In genomic region chrX:150982235-150982785, GRCh38 we compare ENCODE assay signal across 8 cellular contexts. TPM values are rescaled to one million over a fixed set of nuclear protein-coding genes. Genes with fewer than 3 reads are reported as not detected.
DNase-seq lines count a peak whose midpoint lies in the region; ATAC-seq and TF ChIP-seq lines count a peak whose summit lies in the region.

No MANE protein-coding gene starts in this region.

- TF ChIP-seq RAD21 in liver (IDR thresholded peaks at IDR 0.05), result no peak

- 28 to 59% (median 47%) methylated on average over 18 to 20 of the region's 20 CpGs for WGBS in adrenal gland, 4 donors
- WGBS in liver, result 35% methylated on average over 20 of the region's 20 CpGs
- WGBS in urinary bladder, result 31% methylated on average over 20 of the region's 20 CpGs

- H3K9me3 ChIP-seq in cardiac muscle cell (ENCODE audit: low read depth) (no peaks in the 10 kb centered on the region), adrenal gland (replicated peaks in 1 of 3) (no peaks in the 10 kb centered on the region), liver (ENCODE audit: control insufficient read depth in 4 of 4, low read length in 3 of 4) (no peaks in the 10 kb centered on the region)

- TF ChIP-seq CTCF in cardiac muscle cell (IDR thresholded peaks at IDR 0.05; ENCODE audit: low read depth, low read length) (no peak), adrenal gland (IDR thresholded peaks at IDR 0.05) (no peak), liver (IDR thresholded peaks at IDR 0.05; ENCODE audit: low read depth, low read length, missing input control) (no peak), GM10266 (IDR thresholded peaks at IDR 0.05; ENCODE audit: control insufficient read depth, insufficient read depth, low read depth, missing control alignments) (no peak)

- no peak for DNase-seq in cardiac muscle cell (ENCODE audit: low read depth in 1 of 2, low spot score in 1 of 2)
- no peak for DNase-seq in left cardiac atrium
- peak in 4 of 7 donors; percentile 19 to 49 (median 24) for DNase-seq in adrenal gland
- DNase-seq in HK-2 (ENCODE audit: unreplicated experiment), result no peak
- DNase-seq in RKO (ENCODE audit: low spot score), result no peak
- no peak for DNase-seq in GM10266 (ENCODE audit: extremely low spot score)

- H3K27ac ChIP-seq in cardiac muscle cell (no peak overlapping the region), adrenal gland (peak overlapping the region in 1 of 5 donors; percentile 25), liver (ENCODE audit: low read depth in 1 of 2, low read length in 2 of 2) (no peak overlapping the region), urinary bladder (ENCODE audit: low read depth) (no peak overlapping the region)

- no peak for ATAC-seq in left cardiac atrium

- H3K27me3 ChIP-seq in cardiac muscle cell (no peaks in the 10 kb centered on the region), adrenal gland (no peaks in the 10 kb centered on the region), liver (ENCODE audit: control insufficient read depth in 4 of 4, insufficient read depth in 4 of 4, low read length in 3 of 4) (no peaks in the 10 kb centered on the region)

- no peak for TF ChIP-seq POLR2A in adrenal gland (IDR thresholded peaks at IDR 0.05)

- no peak overlapping the region for H3K9ac ChIP-seq in liver (ENCODE audit: low read depth in 1 of 2, low read length in 2 of 2)

- intact Hi-C loops in left cardiac atrium (cut with DNase I), result no loop called here
- intact Hi-C loops in adrenal gland (cut with DNase I), result loop anchor here in 1 of 2 donors (10.0 kb wide), 1 partner anchor 208 kb away; no protein-coding TSS in a partner anchor

- H3K4me1 ChIP-seq in cardiac muscle cell (ENCODE audit: low read depth) (no peaks in the 10 kb centered on the region), adrenal gland (replicated peaks in 1 of 2) (no peaks in the 10 kb centered on the region), liver (ENCODE audit: control insufficient read depth in 4 of 4, insufficient read depth in 4 of 4, low read length in 3 of 4) (peaks cover 0 to 5% (median 0%) of the 10 kb centered on the region in 4 donors), urinary bladder (ENCODE audit: insufficient read depth) (no peaks in the 10 kb centered on the region)

- H3K4me3 ChIP-seq in cardiac muscle cell (peak overlapping the region; percentile 49), adrenal gland (peak overlapping the region in 2 of 4 donors; percentile 16 to 65), liver (ENCODE audit: low read depth in 1 of 3, low read length in 3 of 3) (peak overlapping the region in 2 of 3 donors; percentile 53 to 85), urinary bladder (ENCODE audit: low read depth, low read length) (peak overlapping the region; percentile 80)

- H3K36me3 ChIP-seq in cardiac muscle cell (peaks cover 9% of the 10 kb centered on the region), adrenal gland (replicated peaks in 1 of 2) (no peaks in the 10 kb centered on the region), liver (ENCODE audit: control insufficient read depth in 4 of 4, insufficient read depth in 3 of 4, low read depth in 1 of 4, low read length in 3 of 4) (peaks cover 0 to 5% (median 1%) of the 10 kb centered on the region in 4 donors), urinary bladder (ENCODE audit: insufficient read depth) (no peaks in the 10 kb centered on the region)

TF ChIP-seq in liver, 16 proteins besides CTCF, POLR2A, EP300 and RAD21:
- no peak for TF ChIP-seq MAX (IDR thresholded peaks at IDR 0.05)
- no peak for TF ChIP-seq FOXA2 (IDR thresholded peaks at IDR 0.05)
- TF ChIP-seq YY1 (IDR thresholded peaks at IDR 0.05), result no peak
- TF ChIP-seq SP1 (IDR thresholded peaks at IDR 0.05), result no peak
- TF ChIP-seq RXRA (IDR thresholded peaks at IDR 0.05), result no peak
- no peak for TF ChIP-seq EGR1 (IDR thresholded peaks at IDR 0.05; ENCODE audit: low read depth in 2 of 2)
- TF ChIP-seq REST (IDR thresholded peaks at IDR 0.05), result no peak
TF ChIP-seq in liver: peak in this region for 0.

RNA-seq across cellular contexts. Expression of gene HMGB3, which starts 0.8 kb away (rescaled TPM):
- total RNA-seq in cardiac muscle cell, result 56.5 and 117 TPM in 2 replicates
- 120 and 184 TPM in 2 replicates for polyA plus RNA-seq in cardiac muscle cell
- 1 to 10 TPM; 5.9 to 9.2 TPM for total RNA-seq in left cardiac atrium
- total RNA-seq in adrenal gland, result 10 to 100 TPM in 5 of 8 donors, 1 to 10 TPM in 3; 3.9 to 20.7 (median 17.5) TPM
- polyA plus RNA-seq in adrenal gland, result 10 to 100 TPM; 22.1 to 33.7 (median 27.2) TPM
- 1 to 10 TPM; 9.2 to 9.3 TPM for total RNA-seq in liver
- 10 to 100 TPM; 17.0 to 46.7 TPM for polyA plus RNA-seq in liver
- total RNA-seq in urinary bladder, result 12.3 TPM
- polyA plus RNA-seq in urinary bladder, result 9.9 TPM

Comparison
In these comparisons a context has a peak if more than half of its experiments do, and no peak if none do; other contexts are left out.
1. DNase-seq: peak in adrenal gland (4 of 7); none in cardiac muscle cell (0 of 2), left cardiac atrium (single experiment), HK-2 (single experiment), RKO (single experiment) and GM10266 (single experiment).